ENCODE assay signal across 13 cellular contexts in the genomic region with DNA sequence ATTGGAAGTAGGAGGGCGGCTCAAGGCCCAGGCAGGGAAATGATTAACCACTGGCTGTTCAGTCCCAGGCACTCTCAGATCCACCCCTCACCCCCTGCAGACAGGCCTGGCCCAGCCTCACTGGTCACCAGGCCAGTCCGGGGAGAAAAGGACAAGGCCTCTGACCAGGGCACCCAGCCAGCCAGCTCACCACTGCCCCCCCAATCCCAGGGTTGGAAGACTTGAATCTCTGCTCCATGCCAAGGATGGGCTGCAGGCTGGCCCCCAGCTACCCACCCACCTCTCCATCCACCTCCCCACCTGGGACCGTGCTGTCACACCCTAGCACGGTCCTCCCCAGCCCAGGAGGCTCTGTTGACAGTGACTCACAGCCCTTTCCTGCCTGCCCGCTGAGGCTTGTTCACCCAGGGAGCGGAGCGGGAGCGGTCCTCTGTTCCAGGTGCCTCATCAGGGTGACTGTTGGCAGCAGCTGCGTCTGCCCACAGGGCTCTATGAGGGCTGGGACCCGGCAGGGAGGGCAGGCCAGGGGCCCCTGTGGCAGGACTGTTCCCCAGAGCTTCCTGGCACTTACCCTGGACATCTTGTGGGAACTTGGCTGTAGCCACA. TPM values are rescaled to one million over a fixed set of nuclear protein-coding genes. Genes with fewer than 3 reads are reported as not detected.
DNase-seq lines count a peak whose midpoint lies in the region; ATAC-seq and TF ChIP-seq lines count a peak whose summit lies in the region.
"Had no signal": no experiment of that assay in that cellular context is flagged by ENCODE, and none has a peak within 500 bp of the region (broad histone marks: within the 10 kb centered on the region; RNA-seq: fewer than 3 reads in every experiment).

No MANE protein-coding gene starts in this region.

- intact Hi-C loops in PC-9 (cut with micrococcal nuclease; ENCODE audit: unreplicated experiment) = loop anchor here (1.0 to 5.0 kb wide), 4 partner anchors 12 to 95 kb away; partner anchors contain the start of gene TNNT2

- H3K27ac ChIP-seq in PC-9 (peak overlapping the region; percentile 61), skeletal muscle tissue (ENCODE audit: low read depth, low read length) (no peak overlapping the region)

- POLR2A ChIA-PET in PC-9 (lab: Charles Lee; ENCODE audit: unreplicated experiment) = interaction anchor here (0.5 kb wide), 1 partner anchor 555 kb away, joined by 3 read pairs; no protein-coding TSS in a partner anchor

- H3K27me3 ChIP-seq in PC-9 (ENCODE audit: insufficient read depth, low read depth) (no peaks in the 10 kb centered on the region), skeletal muscle tissue (ENCODE audit: control insufficient read depth in 3 of 3, insufficient read depth in 3 of 3, low read length in 3 of 3) (peaks cover 0 to 18% (median 16%) of the 10 kb centered on the region in 3 donors)

- H3K36me3 ChIP-seq in PC-9 (ENCODE audit: low read depth) = 0 out of 2 replicates have a peak, but pooled peaks cover 3% of the 10 kb centered on the region
- H3K36me3 ChIP-seq in skeletal muscle tissue (ENCODE audit: control insufficient read depth in 3 of 3, insufficient read depth in 3 of 3, low read length in 3 of 3) = no peaks in the 10 kb centered on the region

- peaks cover 77% of the 10 kb centered on the region for H3K79me2 ChIP-seq in PC-9 (ENCODE audit: low read depth)

- no peaks in the 10 kb centered on the region for H3K9me2 ChIP-seq in PC-9 (ENCODE audit: insufficient read depth)

- peak overlapping the region; percentile 96; the same call in 1 of the 2 replicates for H3K4me3 ChIP-seq in PC-9
- no peak overlapping the region for H3K4me3 ChIP-seq in skeletal muscle tissue (ENCODE audit: low read length in 3 of 3)

- CTCF ChIA-PET in PC-9 (lab: Charles Lee) = interaction anchor here (0.5 to 2.9 kb wide), 7 partner anchors 12 to 116 kb away, joined by 3 to 15 read pairs (median 3); no protein-coding TSS in a partner anchor

- H3K9me3 ChIP-seq in PC-9 (ENCODE audit: insufficient read depth, low read depth) (no peaks in the 10 kb centered on the region), skeletal muscle tissue (ENCODE audit: control insufficient read depth in 3 of 3, low read length in 3 of 3) (no peaks in the 10 kb centered on the region)

- peaks cover 28% of the 10 kb centered on the region for H4K20me1 ChIP-seq in PC-9 (ENCODE audit: insufficient read depth)

- H3K9ac ChIP-seq in skeletal muscle tissue (ENCODE audit: low read depth in 1 of 3, low read length in 3 of 3) = peak overlapping the region in 2 of 3 donors; percentile 1 to 13

- BruUV-seq in PC-9 (replicated peaks; lab: Mats Ljungman, UMichigan) = no TSS peak

- H3K4me1 ChIP-seq in PC-9 (replicated peaks; ENCODE audit: insufficient read depth) (peaks cover 42% of the 10 kb centered on the region), skeletal muscle tissue (ENCODE audit: control insufficient read depth in 3 of 3, insufficient read depth in 3 of 3, low read length in 3 of 3) (peaks cover 18 to 33% (median 19%) of the 10 kb centered on the region in 3 donors)

- DNase-seq in ELR (ENCODE audit: low read depth) (peak; percentile 15), PC-9 (peak; percentile 79 to 83), kidney glomerular epithelial cell (lab: John Stamatoyannopoulos, UW) (peak; percentile 91), NCI-H1930 (lab: John Stamatoyannopoulos, UW) (no peak), NOMO-1 treated with DMSO at 0.1 percent for 48 hours (lab: John Stamatoyannopoulos, UW; ENCODE audit: unreplicated experiment) (no peak), OCI-M2 (lab: John Stamatoyannopoulos, UW; ENCODE audit: unreplicated experiment) (no peak)
- DNase-seq: activated CD8-positive, alpha-beta T cell treated with anti-CD3 and anti-CD28 coated beads, Interleukin-2, amount 10 ng/mL, durations not matched to agents 7 days and 5 days; activated naive CD8-positive, alpha-beta T cell treated with anti-CD3 and anti-CD28 coated beads for 36 hours; T-cell had no signal

- TF ChIP-seq CTCF in PC-9 (conservative IDR thresholded peaks at IDR 0.05) = no peak

- H2AFZ ChIP-seq in PC-9 = no peak overlapping the region

- peak overlapping the region; percentile 99 for H3K4me2 ChIP-seq in PC-9

- ATAC-seq in HG03108 (IDR thresholded peaks at IDR 0.05; ENCODE audit: unreplicated experiment) = no peak
- ATAC-seq: activated CD8-positive, alpha-beta T cell treated with anti-CD3 and anti-CD28 coated beads, Interleukin-2, amount 10 ng/mL, durations not matched to agents 7 days and 5 days; T-cell had no signal

- H3F3A ChIP-seq in PC-9 (ENCODE audit: insufficient read depth, low read depth) = peaks cover 21% of the 10 kb centered on the region; the same call in 1 of the 2 replicates

RNA-seq across cellular contexts. Expression of gene LAD1, which starts 2.2 kb away (rescaled TPM):
- total RNA-seq in PC-9 (2021) (54.7 and 61.6 TPM in 2 replicates), skeletal muscle tissue (3.1 TPM)
- total RNA-seq: activated CD8-positive, alpha-beta T cell treated with anti-CD3 and anti-CD28 coated beads, Interleukin-2, amount 10 ng/mL, durations not matched to agents 7 days and 5 days; activated naive CD8-positive, alpha-beta T cell treated with anti-CD3 and anti-CD28 coated beads for 36 hours; NCI-H460; osteoblast had no signal

RNA-seq across cellular contexts. Expression of gene TNNT2, which starts 19.5 kb away (rescaled TPM):
- 4.8 and 6.4 TPM in 2 replicates for total RNA-seq in PC-9 (2021)
- total RNA-seq in skeletal muscle tissue = 89.2 TPM
- total RNA-seq: activated CD8-positive, alpha-beta T cell treated with anti-CD3 and anti-CD28 coated beads, Interleukin-2, amount 10 ng/mL, durations not matched to agents 7 days and 5 days; activated naive CD8-positive, alpha-beta T cell treated with anti-CD3 and anti-CD28 coated beads for 36 hours; NCI-H460; osteoblast; T-cell had no signal

RNA-seq across cellular contexts. Expression of gene TNNI1, which starts 24.6 kb away (rescaled TPM):
- total RNA-seq in PC-9 (2021) (not detected in 2 replicates), skeletal muscle tissue (251 TPM)
- total RNA-seq: activated CD8-positive, alpha-beta T cell treated with anti-CD3 and anti-CD28 coated beads, Interleukin-2, amount 10 ng/mL, durations not matched to agents 7 days and 5 days; activated naive CD8-positive, alpha-beta T cell treated with anti-CD3 and anti-CD28 coated beads for 36 hours; NCI-H460; osteoblast; T-cell had no signal

Comparison
In these comparisons a context has a peak if more than half of its experiments do, and no peak if none do; other contexts are left out.
1. DNase-seq: peak in ELR (single experiment), PC-9 (2 of 2) and kidney glomerular epithelial cell (single experiment); none in NCI-H1930 (0 of 2), NOMO-1 treated with DMSO at 0.1 percent for 48 hours (single experiment) and OCI-M2 (single experiment).
2. RNA of gene LAD1, which starts 2.2 kb away (total RNA-seq): 54.7 to 61.6 TPM in PC-9; 3.1 TPM in skeletal muscle tissue (single experiment); every median in the first group is over 10 times any median in the second.
3. RNA of gene TNNT2, which starts 19.5 kb away (total RNA-seq): 89.2 TPM in skeletal muscle tissue (single experiment); 4.8 to 6.4 TPM in PC-9; every median in the first group is over 10 times any median in the second.
4. RNA of gene TNNI1, which starts 24.6 kb away (total RNA-seq): 251 TPM in skeletal muscle tissue (single experiment); not detected in PC-9; every median in the first group is over 100 times any median in the second.